18 cellular contexts compared by ENCODE assay signal in the genomic region with DNA sequence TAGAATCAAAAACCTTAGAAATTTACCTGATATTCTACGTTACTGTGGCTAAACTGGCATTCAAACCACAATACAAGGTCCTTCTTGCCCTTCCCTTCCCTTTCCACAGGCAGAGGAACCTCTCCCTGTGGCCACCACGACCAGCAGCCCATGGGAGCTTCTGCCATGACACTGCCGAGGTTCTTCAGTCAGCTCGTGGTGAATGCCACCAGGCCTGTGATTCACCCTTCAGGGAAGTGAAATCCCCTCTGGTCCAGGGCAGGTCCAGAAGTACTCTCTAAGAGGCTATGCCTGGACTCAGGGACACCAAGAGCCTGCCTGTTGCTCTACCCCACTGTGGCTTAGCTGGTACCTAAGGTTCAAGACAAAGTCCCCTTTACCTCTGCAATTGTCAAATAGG.
"Had no signal": no experiment of that assay in that cellular context is flagged by ENCODE, and none has a peak within 500 bp of the region (broad histone marks: within the 10 kb centered on the region; RNA-seq: fewer than 3 reads in every experiment).

No MANE protein-coding gene starts in this region.

- H3K9me3 ChIP-seq: colonic mucosa, pancreas, prostate gland, stomach, thoracic aorta had no signal

- H3K4me1 ChIP-seq: colonic mucosa, foreskin keratinocyte, pancreas, prostate gland, transverse colon had no signal

- DNase-seq: colonic mucosa; foreskin keratinocyte; head of caudate nucleus; hypothalamus; midbrain; occipital lobe; stimulated activated naive CD4-positive, alpha-beta T cell; stomach; substantia nigra; transverse colon had no signal

- H3K27me3 Mint-ChIP-seq: natural killer cell treated with Interleukin-12 subunit alpha and Interleukin-12 subunit beta and Interleukin-15 and Interleukin-18, amount 100 ng/mL, for 72 hours had no signal

- H3K36me3 ChIP-seq: colonic mucosa, neural progenitor cell, pancreas, prostate gland, stomach, thoracic aorta, transverse colon had no signal

- H3K9me3 Mint-ChIP-seq: neural progenitor cell had no signal

- H3K27ac ChIP-seq: colonic mucosa, foreskin keratinocyte, neural progenitor cell, pancreas, prostate gland, stomach, thoracic aorta, transverse colon had no signal

- H3K4me1 Mint-ChIP-seq: neural progenitor cell had no signal

- H3K4me3 Mint-ChIP-seq: natural killer cell treated with Interleukin-12 subunit alpha and Interleukin-12 subunit beta and Interleukin-15 and Interleukin-18, amount 100 ng/mL, for 72 hours; neural progenitor cell had no signal

- H3K27me3 ChIP-seq: colonic mucosa, foreskin keratinocyte, neural progenitor cell, pancreas, stomach, transverse colon had no signal

- H3K36me3 Mint-ChIP-seq: neural progenitor cell had no signal

- H3K27ac Mint-ChIP-seq: natural killer cell treated with Interleukin-12 subunit alpha and Interleukin-12 subunit beta and Interleukin-15 and Interleukin-18, amount 100 ng/mL, for 72 hours; neural progenitor cell had no signal

- ATAC-seq: foreskin keratinocyte; left lobe of liver; natural killer cell treated with Interleukin-12 subunit alpha and Interleukin-12 subunit beta and Interleukin-15 and Interleukin-18, amount 100 ng/mL, for 72 hours; sciatic nerve had no signal

- H3K4me3 ChIP-seq: colonic mucosa, lung, neural progenitor cell, pancreas, prostate gland, stomach, thoracic aorta, transverse colon had no signal
